Comparison of ENCODE assay signal across 24 cellular contexts in the genomic region with DNA sequence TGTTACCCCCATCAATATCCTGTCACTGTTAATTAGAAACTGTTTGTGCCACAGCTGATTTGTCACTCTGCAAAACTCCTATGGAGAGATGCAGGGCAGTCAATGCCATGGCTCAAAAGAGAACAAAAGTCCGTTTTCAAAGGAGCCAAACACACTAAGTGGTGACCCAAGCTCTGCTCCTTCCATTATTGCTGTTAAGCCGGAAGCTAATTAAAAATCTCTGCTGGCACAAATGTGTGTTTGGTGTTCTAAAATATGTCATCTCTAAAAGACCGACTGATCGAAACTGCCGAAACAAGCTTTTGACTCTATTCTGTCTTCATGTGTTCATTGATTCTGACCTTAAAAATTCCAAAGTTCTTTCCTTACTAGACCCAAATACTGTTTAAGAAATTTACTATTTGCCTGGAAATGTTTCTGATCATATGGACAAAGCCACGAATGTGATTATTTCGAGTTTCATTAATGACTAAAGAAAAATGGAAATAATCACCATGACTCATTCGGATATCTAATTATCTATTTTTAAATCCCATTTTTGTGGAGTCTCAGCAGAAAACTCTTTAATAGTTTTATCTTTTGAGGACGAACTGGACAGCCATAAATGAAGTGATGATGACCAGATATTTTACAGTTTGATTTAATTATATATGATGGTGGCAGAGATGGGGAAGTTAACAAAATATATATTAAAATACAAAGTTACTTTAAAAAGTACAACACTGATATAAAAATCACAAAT.
"Had no signal": no experiment of that assay in that cellular context is flagged by ENCODE, and none has a peak within 500 bp of the region (broad histone marks: within the 10 kb centered on the region; RNA-seq: fewer than 3 reads in every experiment).

No MANE protein-coding gene starts in this region.

- H3K9me3 ChIP-seq: mucosa of descending colon, ovary, sigmoid colon, suprapubic skin, thoracic aorta had no signal

- H3K27ac ChIP-seq: left ventricle myocardium inferior, ovary, sigmoid colon, spleen, suprapubic skin, thoracic aorta, tibial artery, upper lobe of right lung had no signal

- H3K36me3 Mint-ChIP-seq: immature natural killer cell; naive thymus-derived CD4-positive, alpha-beta T cell; natural killer cell treated with Interleukin-12 subunit alpha and Interleukin-12 subunit beta and Interleukin-15 and Interleukin-18, amount 100 ng/mL, for 72 hours; stimulated activated effector memory CD8-positive, alpha-beta T cell treated with anti-CD3 and anti-CD28 coated beads, Interleukin-12 subunit alpha, Interleukin-12 subunit beta, amount 100 ng/mL, for 72 hours had no signal

- H3K27me3 Mint-ChIP-seq: naive thymus-derived CD4-positive, alpha-beta T cell; natural killer cell treated with Interleukin-12 subunit alpha and Interleukin-12 subunit beta and Interleukin-15 and Interleukin-18, amount 100 ng/mL, for 72 hours; progenitor cell of endocrine pancreas; stimulated activated naive CD8-positive, alpha-beta T cell treated with anti-CD3 and anti-CD28 coated beads, Interleukin-15, Interleukin-2, amounts not matched to agents 100 ng/mL and 50 ng/mL, for 24 hours had no signal

- H3K36me3 ChIP-seq: left ventricle myocardium inferior, ovary, sigmoid colon, spleen, suprapubic skin, thoracic aorta, tibial artery, upper lobe of right lung had no signal

- H3K4me3 Mint-ChIP-seq: immature natural killer cell; naive thymus-derived CD4-positive, alpha-beta T cell; natural killer cell treated with Interleukin-12 subunit alpha and Interleukin-12 subunit beta and Interleukin-15 and Interleukin-18, amount 100 ng/mL, for 72 hours; stimulated activated effector memory CD8-positive, alpha-beta T cell treated with anti-CD3 and anti-CD28 coated beads, Interleukin-12 subunit alpha, Interleukin-12 subunit beta, amount 100 ng/mL, for 72 hours; stimulated activated naive CD8-positive, alpha-beta T cell treated with anti-CD3 and anti-CD28 coated beads, Interleukin-15, Interleukin-2, amounts not matched to agents 100 ng/mL and 50 ng/mL, for 24 hours had no signal

- H3K4me3 ChIP-seq: left ventricle myocardium inferior, lung, mucosa of descending colon, ovary, sigmoid colon, spleen, suprapubic skin, thoracic aorta, tibial artery, upper lobe of right lung had no signal

- H3K27ac Mint-ChIP-seq: immature natural killer cell; naive thymus-derived CD4-positive, alpha-beta T cell; natural killer cell treated with Interleukin-12 subunit alpha and Interleukin-12 subunit beta and Interleukin-15 and Interleukin-18, amount 100 ng/mL, for 72 hours; progenitor cell of endocrine pancreas; stimulated activated effector memory CD8-positive, alpha-beta T cell treated with anti-CD3 and anti-CD28 coated beads, Interleukin-12 subunit alpha, Interleukin-12 subunit beta, amount 100 ng/mL, for 72 hours; stimulated activated naive CD8-positive, alpha-beta T cell treated with anti-CD3 and anti-CD28 coated beads, Interleukin-15, Interleukin-2, amounts not matched to agents 100 ng/mL and 50 ng/mL, for 24 hours had no signal

- DNase-seq: hypothalamus; immature natural killer cell; kidney; left ventricle myocardium inferior; midbrain; mucosa of descending colon; naive thymus-derived CD4-positive, alpha-beta T cell; ovary; right cardiac atrium; sigmoid colon; small intestine; spleen; stimulated activated CD4-positive, alpha-beta T cell treated with anti-CD3 and anti-CD28 coated beads, Interleukin-4, amount 100 ng/mL, for 24 hours; stimulated activated naive CD4-positive, alpha-beta T cell; tibial artery; trophoblast cell; upper lobe of right lung had no signal

- H3K4me1 Mint-ChIP-seq: immature natural killer cell; stimulated activated effector memory CD8-positive, alpha-beta T cell treated with anti-CD3 and anti-CD28 coated beads, Interleukin-12 subunit alpha, Interleukin-12 subunit beta, amount 100 ng/mL, for 72 hours had no signal

- H3K4me1 ChIP-seq: left ventricle myocardium inferior, sigmoid colon, spleen, suprapubic skin, tibial artery, upper lobe of right lung had no signal

- H3K27me3 ChIP-seq: ovary, sigmoid colon, spleen, suprapubic skin, tibial artery, upper lobe of right lung had no signal
